ENCODE assay signal across 26 cellular contexts in the genomic region with DNA sequence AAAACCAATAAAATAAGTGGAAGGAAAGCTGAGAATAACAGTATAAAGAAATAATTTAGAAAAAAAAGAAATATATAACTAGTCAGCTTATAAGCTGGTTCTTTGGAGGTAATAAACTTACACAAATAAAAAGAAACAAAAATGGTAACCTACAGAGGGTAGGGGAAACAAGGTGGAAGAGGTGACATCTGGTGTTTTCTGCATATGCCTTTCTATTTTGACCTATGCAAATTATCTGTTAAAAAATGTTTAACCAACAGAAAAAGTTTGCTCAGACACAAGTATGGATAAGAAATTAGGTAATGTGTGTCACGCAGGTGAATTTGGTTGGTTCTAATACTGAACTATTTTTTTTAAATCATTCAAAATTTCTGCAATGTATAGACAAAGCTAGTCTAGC. TPM values are rescaled to one million over a fixed set of nuclear protein-coding genes. Genes with fewer than 3 reads are reported as not detected.
DNase-seq lines count a peak whose midpoint lies in the region; ATAC-seq and TF ChIP-seq lines count a peak whose summit lies in the region.
"Had no signal": no experiment of that assay in that cellular context is flagged by ENCODE, and none has a peak within 500 bp of the region (broad histone marks: within the 10 kb centered on the region; RNA-seq: fewer than 3 reads in every experiment).

No MANE protein-coding gene starts in this region.

- H3K4me3 Mint-ChIP-seq in WTC11, result no peak overlapping the region
- H3K4me3 Mint-ChIP-seq: activated T-cell treated with anti-CD3 and anti-CD28 coated beads, Interleukin-2, amount 50 U/mL, for 4 hours had no signal

- H3K4me1 ChIP-seq in Karpas-422 (ENCODE audit: low read length) (peaks cover 16% of the 10 kb centered on the region), OCI-LY7 (ENCODE audit: insufficient read depth, low read length, poor library complexity, severe bottlenecking) (peaks cover 7% of the 10 kb centered on the region)
- H3K4me1 ChIP-seq: BE2C, right lobe of liver, thyroid gland had no signal

- H3K9me3 ChIP-seq in Karpas-422 (ENCODE audit: low read length), result no peaks in the 10 kb centered on the region
- H3K9me3 ChIP-seq in OCI-LY7 (ENCODE audit: low read length), result no peaks in the 10 kb centered on the region
- H3K9me3 ChIP-seq: BE2C, right lobe of liver, thyroid gland had no signal

- H3K9ac ChIP-seq in Karpas-422 (ENCODE audit: low read length), result no peak overlapping the region
- H3K9ac ChIP-seq: GM23248 had no signal

- no TSS peak for BruUV-seq in OCI-LY7 (replicated peaks; lab: Mats Ljungman, UMichigan)

- H3K9me3 Mint-ChIP-seq in WTC11, result no peaks in the 10 kb centered on the region
- H3K9me3 Mint-ChIP-seq: activated T-cell treated with anti-CD3 and anti-CD28 coated beads, Interleukin-2, amount 50 U/mL, for 4 hours had no signal

- H3K27me3 ChIP-seq in Karpas-422 (ENCODE audit: low read length), result no peaks in the 10 kb centered on the region
- H3K27me3 ChIP-seq: BE2C, right lobe of liver, thyroid gland had no signal

- no peak overlapping the region for H2AFZ ChIP-seq in Karpas-422 (ENCODE audit: low read length)
- no peak overlapping the region for H2AFZ ChIP-seq in OCI-LY7 (ENCODE audit: low read length)
- H2AFZ ChIP-seq: GM23248 had no signal

- DNase-seq in Karpas-422, result no peak
- DNase-seq in WTC11 (ENCODE audit: low spot score), result no peak
- DNase-seq in OCI-LY7 (ENCODE audit: low spot score), result no peak
- DNase-seq in superior temporal gyrus (ENCODE audit: extremely low spot score), result no peak
- DNase-seq: activated CD4-positive, alpha-beta T cell treated with anti-CD3 and anti-CD28 coated beads for 1 hour; activated CD8-positive, alpha-beta memory T cell treated with anti-CD3 and anti-CD28 coated beads for 24 hours; activated T-cell treated with anti-CD3 and anti-CD28 coated beads, Interleukin-2, amount 50 U/mL, for 4 hours; BE2C; GM23248; head of caudate nucleus; mesenchymal stem cell; NCI-H1417 treated with DMSO at 0.1 percent for 48 hours; NCI-H510A treated with DMSO at 0.1 percent for 48 hours; right lobe of liver; stimulated activated CD4-positive, alpha-beta T cell treated with anti-CD3 and anti-CD28 coated beads, Interleukin-4, amount 100 ng/mL, for 4 hours; stimulated activated naive CD4-positive, alpha-beta T cell; T-helper 1 cell; thyroid gland had no signal

- intact Hi-C loops in OCI-LY7 (cut with micrococcal nuclease; ENCODE audit: unreplicated experiment), result no loop called here

- no peak overlapping the region for H3K27ac Mint-ChIP-seq in WTC11

- H3K4me3 ChIP-seq in Karpas-422 (ENCODE audit: low read length) (no peak overlapping the region), OCI-LY7 (ENCODE audit: low read depth, low read length, poor library complexity, severe bottlenecking) (no peak overlapping the region)
- H3K4me3 ChIP-seq: GM23248, right lobe of liver, thyroid gland had no signal

- H3K4me2 ChIP-seq in Karpas-422 (ENCODE audit: low read depth, low read length, poor library complexity, severe bottlenecking) (no peak overlapping the region), OCI-LY7 (ENCODE audit: low read length) (no peak overlapping the region)

- ATAC-seq in GM18498 (IDR thresholded peaks at IDR 0.05; ENCODE audit: unreplicated experiment) (peak; percentile 61), GM19395 (IDR thresholded peaks at IDR 0.05; ENCODE audit: unreplicated experiment) (peak; percentile 74), HG02678 (IDR thresholded peaks at IDR 0.05; ENCODE audit: unreplicated experiment) (peak; percentile 76), WTC11 (no peak), HG03095 (IDR thresholded peaks at IDR 0.05; ENCODE audit: unreplicated experiment) (no peak)
- ATAC-seq: activated T-cell treated with anti-CD3 and anti-CD28 coated beads, Interleukin-2, amount 50 U/mL, for 4 hours; Panc1; right lobe of liver had no signal

- no peaks in the 10 kb centered on the region for H4K20me1 ChIP-seq in Karpas-422 (ENCODE audit: insufficient read depth, low read depth, low read length)
- no peaks in the 10 kb centered on the region for H4K20me1 ChIP-seq in OCI-LY7 (ENCODE audit: insufficient read depth, low read length)

- CTCF ChIA-PET in WTC11 (lab: Charles Lee), result no interaction called here
- CTCF ChIA-PET in OCI-LY7 (lab: Charles Lee; ENCODE audit: unreplicated experiment), result no interaction called here

- 0 out of 2 replicates have a peak, but pooled peaks cover 5% of the 10 kb centered on the region for H3K36me3 ChIP-seq in Karpas-422 (ENCODE audit: insufficient read depth, low read length)
- peaks cover 39% of the 10 kb centered on the region for H3K36me3 ChIP-seq in OCI-LY7 (ENCODE audit: insufficient read depth, low read length)
- H3K36me3 ChIP-seq: BE2C had no signal

- peaks cover 25% of the 10 kb centered on the region for H3K4me1 Mint-ChIP-seq in WTC11

- H3K27ac ChIP-seq in Karpas-422 (ENCODE audit: low read length), result 0 out of 2 replicates have a peak overlapping the region, but pooled peaks have one; percentile 18
- no peak overlapping the region for H3K27ac ChIP-seq in OCI-LY7 (ENCODE audit: low read depth, low read length, poor library complexity, severe bottlenecking)
- H3K27ac ChIP-seq: GM23248, right lobe of liver, thyroid gland had no signal

- TF ChIP-seq CTCF in WTC11 (IDR thresholded peaks at IDR 0.05) (no peak), OCI-LY7 (conservative IDR thresholded peaks at IDR 0.05; ENCODE audit: low read length) (no peak)

- no peaks in the 10 kb centered on the region for H3K36me3 Mint-ChIP-seq in WTC11

- no peaks in the 10 kb centered on the region for H3K27me3 Mint-ChIP-seq in WTC11 (ENCODE audit: low read depth)

- H3K9me2 ChIP-seq in Karpas-422 (replicated peaks; ENCODE audit: insufficient read depth, low read length) (no peaks in the 10 kb centered on the region), OCI-LY7 (ENCODE audit: insufficient read depth, low read length) (no peaks in the 10 kb centered on the region)

- H3K79me2 ChIP-seq in Karpas-422 (ENCODE audit: low read length) (no peaks in the 10 kb centered on the region), OCI-LY7 (ENCODE audit: insufficient read depth, low read depth, low read length) (no peaks in the 10 kb centered on the region)

- POLR2A ChIA-PET in WTC11 (lab: Charles Lee) (no interaction called here), OCI-LY7 (lab: Charles Lee) (interaction anchor here (1.0 to 1.4 kb wide), 4 partner anchors 12 to 20 kb away, joined by 3 to 5 read pairs (median 5); no protein-coding TSS in a partner anchor)

TF ChIP-seq in WTC11, 78 proteins besides CTCF, POLR2A, EP300 and RAD21 (continues in another document):
- TF ChIP-seq NFE2L1 (CRISPR knock-in tag; IDR thresholded peaks at IDR 0.05), result no peak
- TF ChIP-seq TEAD1 (CRISPR knock-in tag; IDR thresholded peaks at IDR 0.05), result no peak
- TF ChIP-seq ELF4 (CRISPR knock-in tag; IDR thresholded peaks at IDR 0.05; ENCODE audit: low read depth), result no peak
- TF ChIP-seq, protein P1, sequence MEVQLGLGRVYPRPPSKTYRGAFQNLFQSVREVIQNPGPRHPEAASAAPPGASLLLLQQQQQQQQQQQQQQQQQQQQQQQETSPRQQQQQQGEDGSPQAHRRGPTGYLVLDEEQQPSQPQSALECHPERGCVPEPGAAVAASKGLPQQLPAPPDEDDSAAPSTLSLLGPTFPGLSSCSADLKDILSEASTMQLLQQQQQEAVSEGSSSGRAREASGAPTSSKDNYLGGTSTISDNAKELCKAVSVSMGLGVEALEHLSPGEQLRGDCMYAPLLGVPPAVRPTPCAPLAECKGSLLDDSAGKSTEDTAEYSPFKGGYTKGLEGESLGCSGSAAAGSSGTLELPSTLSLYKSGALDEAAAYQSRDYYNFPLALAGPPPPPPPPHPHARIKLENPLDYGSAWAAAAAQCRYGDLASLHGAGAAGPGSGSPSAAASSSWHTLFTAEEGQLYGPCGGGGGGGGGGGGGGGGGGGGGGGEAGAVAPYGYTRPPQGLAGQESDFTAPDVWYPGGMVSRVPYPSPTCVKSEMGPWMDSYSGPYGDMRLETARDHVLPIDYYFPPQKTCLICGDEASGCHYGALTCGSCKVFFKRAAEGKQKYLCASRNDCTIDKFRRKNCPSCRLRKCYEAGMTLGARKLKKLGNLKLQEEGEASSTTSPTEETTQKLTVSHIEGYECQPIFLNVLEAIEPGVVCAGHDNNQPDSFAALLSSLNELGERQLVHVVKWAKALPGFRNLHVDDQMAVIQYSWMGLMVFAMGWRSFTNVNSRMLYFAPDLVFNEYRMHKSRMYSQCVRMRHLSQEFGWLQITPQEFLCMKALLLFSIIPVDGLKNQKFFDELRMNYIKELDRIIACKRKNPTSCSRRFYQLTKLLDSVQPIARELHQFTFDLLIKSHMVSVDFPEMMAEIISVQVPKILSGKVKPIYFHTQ (CRISPR knock-in tag; IDR thresholded peaks at IDR 0.05), result no peak
- TF ChIP-seq NR1H2 (CRISPR knock-in tag; IDR thresholded peaks at IDR 0.05), result no peak
- TF ChIP-seq NFYB (CRISPR knock-in tag; conservative IDR thresholded peaks at IDR 0.05; ENCODE audit: low read depth), result no peak
- TF ChIP-seq RORB (CRISPR knock-in tag; IDR thresholded peaks at IDR 0.05), result no peak
- no peak for TF ChIP-seq TCF7 (CRISPR knock-in tag; IDR thresholded peaks at IDR 0.05; ENCODE audit: low read depth)
- no peak for TF ChIP-seq SOX15 (CRISPR knock-in tag; IDR thresholded peaks at IDR 0.05)
- TF ChIP-seq ZNF232 (CRISPR knock-in tag; IDR thresholded peaks at IDR 0.05), result no peak
- TF ChIP-seq, protein P2, sequence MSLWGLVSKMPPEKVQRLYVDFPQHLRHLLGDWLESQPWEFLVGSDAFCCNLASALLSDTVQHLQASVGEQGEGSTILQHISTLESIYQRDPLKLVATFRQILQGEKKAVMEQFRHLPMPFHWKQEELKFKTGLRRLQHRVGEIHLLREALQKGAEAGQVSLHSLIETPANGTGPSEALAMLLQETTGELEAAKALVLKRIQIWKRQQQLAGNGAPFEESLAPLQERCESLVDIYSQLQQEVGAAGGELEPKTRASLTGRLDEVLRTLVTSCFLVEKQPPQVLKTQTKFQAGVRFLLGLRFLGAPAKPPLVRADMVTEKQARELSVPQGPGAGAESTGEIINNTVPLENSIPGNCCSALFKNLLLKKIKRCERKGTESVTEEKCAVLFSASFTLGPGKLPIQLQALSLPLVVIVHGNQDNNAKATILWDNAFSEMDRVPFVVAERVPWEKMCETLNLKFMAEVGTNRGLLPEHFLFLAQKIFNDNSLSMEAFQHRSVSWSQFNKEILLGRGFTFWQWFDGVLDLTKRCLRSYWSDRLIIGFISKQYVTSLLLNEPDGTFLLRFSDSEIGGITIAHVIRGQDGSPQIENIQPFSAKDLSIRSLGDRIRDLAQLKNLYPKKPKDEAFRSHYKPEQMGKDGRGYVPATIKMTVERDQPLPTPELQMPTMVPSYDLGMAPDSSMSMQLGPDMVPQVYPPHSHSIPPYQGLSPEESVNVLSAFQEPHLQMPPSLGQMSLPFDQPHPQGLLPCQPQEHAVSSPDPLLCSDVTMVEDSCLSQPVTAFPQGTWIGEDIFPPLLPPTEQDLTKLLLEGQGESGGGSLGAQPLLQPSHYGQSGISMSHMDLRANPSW (CRISPR knock-in tag; conservative IDR thresholded peaks at IDR 0.05; ENCODE audit: low read depth), result no peak

RNA-seq across cellular contexts. Expression of a gene that starts 53.6 kb away (rescaled TPM):
- total RNA-seq in Karpas-422 (2014; rRNA removed; shearing (Covaris generic); ENCODE audit: low replicate concordance), result 0.04 TPM in 1 of 2 replicates, not detected in the other
- not detected in 3 replicates for total RNA-seq in WTC11 (2021)
- total RNA-seq in OCI-LY7 (2014; rRNA removed; shearing (Covaris generic)), result not detected in 2 replicates
- not detected in 2 replicates for total RNA-seq in OCI-LY7 (2022)
- total RNA-seq: activated T-cell treated with anti-CD3 and anti-CD28 coated beads, Interleukin-2, amount 50 U/mL, for 4 hours; cerebellum; GM23248; MCF 10A; posterior vena cava; right lobe of liver; thyroid gland had no signal

Comparison
In these comparisons a context has a peak if more than half of its experiments do, and no peak if none do; other contexts are left out.
1. ATAC-seq: peak in GM18498 (single experiment), GM19395 (single experiment) and HG02678 (single experiment); none in WTC11 (single experiment) and HG03095 (single experiment).